Comparison of ENCODE assay signal across 24 cellular contexts in the genomic region with DNA sequence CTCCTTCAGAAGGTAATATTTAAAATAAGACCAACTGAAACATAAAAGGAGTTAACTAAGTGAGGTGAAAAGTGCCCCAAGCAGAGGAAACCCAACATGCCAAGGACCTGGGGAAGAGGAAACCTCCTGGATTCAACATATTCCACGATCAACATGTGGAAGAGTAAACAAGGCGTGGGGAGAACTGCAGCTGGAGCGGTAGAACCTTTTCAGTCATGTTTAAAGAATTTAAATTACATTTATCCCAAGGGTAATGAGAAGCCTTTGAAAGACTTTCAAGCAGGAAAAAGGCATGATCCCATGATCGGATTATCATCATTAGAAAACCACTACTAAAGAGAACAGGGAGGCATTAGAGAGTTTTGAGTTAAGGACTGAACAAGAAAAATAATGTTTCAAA.
"Had no signal": no experiment of that assay in that cellular context is flagged by ENCODE, and none has a peak within 500 bp of the region (broad histone marks: within the 10 kb centered on the region; RNA-seq: fewer than 3 reads in every experiment).

No MANE protein-coding gene starts in this region.

- ATAC-seq: activated T-helper 17 cell treated with anti-CD3 and anti-CD28 coated beads, Interleukin-2, amount 50 U/mL, for 72 hours; T-cell had no signal

- H3K4me3 ChIP-seq: cardiac muscle cell, MG63 had no signal

- H3K27me3 ChIP-seq: brain microvascular endothelial cell, cardiac muscle cell, MG63 had no signal

- DNase-seq: activated CD4-positive, alpha-beta memory T cell treated with anti-CD3 and anti-CD28 coated beads, Interleukin-2, amount 10 ng/mL, durations not matched to agents 7 days and 5 days; activated CD4-positive, alpha-beta T cell treated with anti-CD3 and anti-CD28 coated beads, Interleukin-2, amount 50 U/mL, for 1 hour; activated CD4-positive, CD25-positive, alpha-beta regulatory T cell; activated gamma-delta T cell; activated naive CD4-positive, alpha-beta T cell treated with anti-CD3 and anti-CD28 coated beads for 36 hours; activated T-cell treated with anti-CD3 and anti-CD28 coated beads for 4 hours; activated T-cell treated with anti-CD3 and anti-CD28 coated beads, Interleukin-2, amount 50 U/mL, for 48 hours; amygdala; brain microvascular endothelial cell; MG63; NCI-H1105 treated with DMSO at 0.1 percent for 48 hours; NCI-H146; NCI-H187 treated with DMSO at 0.1 percent for 48 hours; NCI-H2081 treated with DMSO at 0.1 percent for 48 hours; NCI-H2171 treated with DMSO at 0.1 percent for 48 hours; NCI-H226; NCI-H774; NK-92 treated with Interleukin-12 subunit alpha and Interleukin-12 subunit beta, amount 100 ng/mL, for 24 hours; SHP77 treated with DMSO at 0.1 percent for 48 hours; T-cell; T-helper 2 cell; T1000 had no signal

- H3K9me3 ChIP-seq: MG63 had no signal

- H3K27ac ChIP-seq: brain microvascular endothelial cell, cardiac muscle cell had no signal

- H3K36me3 ChIP-seq: brain microvascular endothelial cell, cardiac muscle cell, MG63 had no signal
